Comparison of ENCODE assay signal across 11 cellular contexts in the genomic region with DNA sequence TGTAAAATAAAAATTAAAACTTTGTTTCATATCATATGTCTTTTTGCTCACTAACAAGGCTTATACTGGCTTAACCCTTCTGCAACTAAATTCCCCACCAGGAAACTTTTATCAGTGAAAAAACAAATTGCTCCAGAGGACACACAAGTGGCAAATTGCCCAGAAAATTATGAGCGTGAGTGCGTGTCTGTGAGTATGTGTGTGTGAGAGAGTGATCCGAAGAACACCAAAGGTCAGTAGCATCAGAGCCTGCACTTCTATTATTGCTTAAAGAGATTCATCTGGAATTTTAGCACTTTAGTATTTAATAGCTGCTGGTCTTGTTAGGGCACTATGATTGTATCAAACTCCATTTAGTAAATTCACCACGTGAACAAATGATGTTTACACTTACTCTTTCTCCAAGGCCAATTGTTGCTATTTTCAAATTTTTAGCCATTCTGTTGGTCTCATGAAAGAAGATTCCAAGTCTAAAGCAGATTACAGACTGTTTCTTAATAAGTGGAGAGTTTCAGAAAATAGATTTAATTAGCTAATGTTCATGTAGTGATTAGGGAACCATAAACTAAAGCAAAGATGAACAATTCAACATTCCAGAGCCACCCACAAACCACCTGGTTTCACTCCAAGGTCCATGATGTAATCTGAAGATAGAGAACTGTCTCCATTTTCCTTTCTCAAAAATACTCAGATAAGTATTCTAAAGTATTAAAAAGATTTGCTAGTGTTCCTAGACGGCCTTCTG. TPM values are rescaled to one million over a fixed set of nuclear protein-coding genes. Genes with fewer than 3 reads are reported as not detected.
DNase-seq lines count a peak whose midpoint lies in the region; ATAC-seq and TF ChIP-seq lines count a peak whose summit lies in the region.
"Had no signal": no experiment of that assay in that cellular context is flagged by ENCODE, and none has a peak within 500 bp of the region (broad histone marks: within the 10 kb centered on the region; RNA-seq: fewer than 3 reads in every experiment).

No MANE protein-coding gene starts in this region.

- H3K4me3 ChIP-seq in breast epithelium (no peak overlapping the region), right atrium auricular region (no peak overlapping the region)
- H3K4me3 ChIP-seq: coronary artery had no signal

- no peaks in the 10 kb centered on the region for H3K36me3 ChIP-seq in breast epithelium
- H3K36me3 ChIP-seq in right atrium auricular region = peaks cover 42% of the 10 kb centered on the region

- TF ChIP-seq CTCF in breast epithelium (IDR thresholded peaks at IDR 0.05) (no peak), right atrium auricular region (IDR thresholded peaks at IDR 0.05) (no peak)

- H3K27me3 ChIP-seq in breast epithelium = no peaks in the 10 kb centered on the region
- no peaks in the 10 kb centered on the region for H3K27me3 ChIP-seq in right atrium auricular region

- ATAC-seq in GM18870 (IDR thresholded peaks at IDR 0.05; ENCODE audit: unreplicated experiment) = no peak
- ATAC-seq: T-cell had no signal

- TF ChIP-seq POLR2A in breast epithelium (IDR thresholded peaks at IDR 0.05) = no peak

- intact Hi-C loops in breast epithelium (cut with DNase I; ENCODE audit: low total_unique reads) = loop anchor here (5.0 kb wide), 1 partner anchor 520 kb away; no protein-coding TSS in a partner anchor

- H3K27ac ChIP-seq in breast epithelium (peak overlapping the region; percentile 6 to 35), right atrium auricular region (peak overlapping the region; percentile 31 to 46), temporal lobe (ENCODE audit: low read depth, low read length) (peak overlapping the region; percentile 73)
- H3K27ac ChIP-seq: coronary artery had no signal

- H3K4me1 ChIP-seq in breast epithelium (peaks cover 0 to under 1% of the 10 kb centered on the region in 2 donors), right atrium auricular region (peaks cover 0 to 52% of the 10 kb centered on the region in 2 donors)

- DNase-seq in HT-29 (ENCODE audit: low spot score) = peak; percentile 8
- DNase-seq in breast epithelium (ENCODE audit: low spot score in 2 of 2) = no peak
- DNase-seq in right atrium auricular region (ENCODE audit: low spot score) = no peak
- DNase-seq in NCI-H526 treated with DMSO at 0.1 percent for 48 hours (lab: John Stamatoyannopoulos, UW) = no peak
- no peak for DNase-seq in activated CD4-positive, CD25-positive, alpha-beta regulatory T cell (lab: John Stamatoyannopoulos, UW)
- DNase-seq: activated CD4-positive, alpha-beta memory T cell treated with anti-CD3 and anti-CD28 coated beads, Interleukin-2, amount 10 ng/mL, durations not matched to agents 7 days and 5 days; NCI-H1694 treated with DMSO at 0.1 percent for 48 hours; T-cell had no signal

- no peaks in the 10 kb centered on the region for H3K9me3 ChIP-seq in breast epithelium
- no peaks in the 10 kb centered on the region for H3K9me3 ChIP-seq in right atrium auricular region

RNA-seq across cellular contexts. Expression of a gene that starts 57.8 kb away (rescaled TPM):
- total RNA-seq in HT-29 (2014; rRNA removed; shearing (Covaris generic)) = not detected in 2 replicates
- total RNA-seq in breast epithelium = 10 to 100 TPM in 1 of 3 donors, 1 to 10 TPM in 2; 1.6 to 14.2 (median 8.8) TPM
- total RNA-seq in right atrium auricular region = 10 to 100 TPM; 88.7 to 96.5 TPM
- total RNA-seq in temporal lobe = 34.7 TPM

Comparison
In these comparisons a context has a peak if more than half of its experiments do, and no peak if none do; other contexts are left out.
1. H3K27ac ChIP-seq: peak in every context shown above with its lines; median percentile 73 in temporal lobe; 38 in right atrium auricular region; 20 in breast epithelium.